In genomic region chr20:62182469-62183425, GRCh38 we compare ENCODE assay signal across 1 cellular context.
TF ChIP-seq lines count a peak whose summit lies in the region.

MTG2 (plus strand) TSS chr20:62183028; CDS start chr20:62193421, 10,393 bp downstream.

TF ChIP-seq in HepG2, 621 proteins besides CTCF, POLR2A, EP300 and RAD21 (continued from another document and continues in another):
- peak in 1 of 2 experiments; percentile 67; a peak in 2 of 4 replicates for TF ChIP-seq NR2F1 (CRISPR knock-in tag; IDR thresholded peaks at IDR 0.05)
- TF ChIP-seq SP2 (CRISPR knock-in tag; IDR thresholded peaks at IDR 0.05), result peak; percentile 75
- TF ChIP-seq PITX1 (CRISPR knock-in tag; IDR thresholded peaks at IDR 0.05), result peak; percentile 90
- no peak for TF ChIP-seq NBN (conservative IDR thresholded peaks at IDR 0.05)
- TF ChIP-seq CHCHD3 (CRISPR knock-in tag; IDR thresholded peaks at IDR 0.05), result peak; percentile 95
- peak; percentile 45 for TF ChIP-seq STAT5B (CRISPR knock-in tag; IDR thresholded peaks at IDR 0.05)
- peak; percentile 99; the same call in 1 of the 2 replicates for TF ChIP-seq MZF1 (CRISPR knock-in tag; IDR thresholded peaks at IDR 0.05; ENCODE audit: borderline replicate concordance)
- TF ChIP-seq ZNF761 (CRISPR knock-in tag; conservative IDR thresholded peaks at IDR 0.05), result peak; percentile 97
- peak; percentile 76; the same call in 1 of the 2 replicates for TF ChIP-seq JDP2 (CRISPR knock-in tag; IDR thresholded peaks at IDR 0.05; ENCODE audit: borderline replicate concordance)
- peak; percentile 96 for TF ChIP-seq SRY (CRISPR knock-in tag; IDR thresholded peaks at IDR 0.05)
- peak; percentile 90 for TF ChIP-seq ZNF576 (CRISPR knock-in tag; IDR thresholded peaks at IDR 0.05)
- TF ChIP-seq ZBTB40 (IDR thresholded peaks at IDR 0.05), result peak; percentile 95
- TF ChIP-seq ZBTB40 (CRISPR knock-in tag; IDR thresholded peaks at IDR 0.05), result peak; percentile 92
- TF ChIP-seq CBX1 (IDR thresholded peaks at IDR 0.05; ENCODE audit: low read depth), result peak; percentile 95
- TF ChIP-seq HNRNPH1 (optimal IDR thresholded peaks at IDR 0.05; ENCODE audit: low read depth, low read length), result peak; percentile 95
- TF ChIP-seq ZNF280D (CRISPR knock-in tag; IDR thresholded peaks at IDR 0.05), result peak; percentile 99
- peak; percentile 98 for TF ChIP-seq ZBTB38 (CRISPR knock-in tag; IDR thresholded peaks at IDR 0.05)
- TF ChIP-seq HDAC6 (IDR thresholded peaks at IDR 0.05; ENCODE audit: low read depth, low read length), result no peak
- peak; percentile 94 for TF ChIP-seq ZNF709 (CRISPR knock-in tag; IDR thresholded peaks at IDR 0.05)
- TF ChIP-seq SKIL (CRISPR knock-in tag; IDR thresholded peaks at IDR 0.05; ENCODE audit: borderline replicate concordance), result peak; percentile 79
- TF ChIP-seq ZBTB2 (CRISPR knock-in tag; IDR thresholded peaks at IDR 0.05; ENCODE audit: low read depth), result peak; percentile 97
- no peak for TF ChIP-seq ZNF646 (CRISPR knock-in tag; IDR thresholded peaks at IDR 0.05)
- peak; percentile 56; the same call in 1 of the 2 replicates for TF ChIP-seq TBX3 (IDR thresholded peaks at IDR 0.05; ENCODE audit: borderline replicate concordance)
- TF ChIP-seq ZNF260 (CRISPR knock-in tag; IDR thresholded peaks at IDR 0.05; ENCODE audit: borderline replicate concordance, low read depth), result peak; percentile 95; the same call in 1 of the 2 replicates
- no peak; the same call in 1 of the 2 replicates for TF ChIP-seq ZMAT5 (CRISPR knock-in tag; IDR thresholded peaks at IDR 0.05; ENCODE audit: borderline replicate concordance, low read depth)
- peak; percentile 52; the same call in 1 of the 2 replicates for TF ChIP-seq ZC3H4 (CRISPR knock-in tag; IDR thresholded peaks at IDR 0.05; ENCODE audit: borderline replicate concordance)
- peak; percentile 94 for TF ChIP-seq PATZ1 (CRISPR knock-in tag; IDR thresholded peaks at IDR 0.05)
- no peak for TF ChIP-seq ZNF530 (CRISPR knock-in tag; IDR thresholded peaks at IDR 0.05; ENCODE audit: low read depth)
- TF ChIP-seq ZNF20 (CRISPR knock-in tag; IDR thresholded peaks at IDR 0.05), result 0 out of 2 replicates have a peak, but pooled peaks have one; percentile 79
